17 cellular contexts compared by ENCODE assay signal in the genomic region with DNA sequence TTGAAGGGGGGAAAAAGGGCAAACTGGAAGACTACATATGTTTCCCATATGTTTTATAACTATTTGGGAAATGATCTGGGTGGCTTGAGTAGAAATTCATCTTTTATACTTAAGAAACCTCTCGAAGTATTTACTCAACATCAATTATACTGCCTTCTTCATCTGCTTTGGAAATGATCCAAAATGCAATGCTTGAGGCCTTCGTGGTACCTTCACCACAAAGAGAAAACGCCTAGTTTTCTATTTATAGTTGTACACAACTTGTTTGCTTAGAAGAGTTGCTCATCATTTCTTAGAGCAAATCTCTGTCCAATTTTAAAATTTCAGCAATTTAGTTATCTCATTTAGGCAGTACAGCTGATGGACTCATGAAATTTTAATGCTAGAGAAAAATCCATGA. TPM values are rescaled to one million over a fixed set of nuclear protein-coding genes. Genes with fewer than 3 reads are reported as not detected.
DNase-seq lines count a peak whose midpoint lies in the region; ATAC-seq and TF ChIP-seq lines count a peak whose summit lies in the region.
"Had no signal": no experiment of that assay in that cellular context is flagged by ENCODE, and none has a peak within 500 bp of the region (broad histone marks: within the 10 kb centered on the region; RNA-seq: fewer than 3 reads in every experiment).

No MANE protein-coding gene starts in this region.

- peaks cover 12% of the 10 kb centered on the region for H3K9me3 Mint-ChIP-seq in WTC11

- ATAC-seq in WTC11, result no peak
- ATAC-seq in GM19324 (IDR thresholded peaks at IDR 0.05; ENCODE audit: low FRiP score, unreplicated experiment), result no peak
- ATAC-seq: CD8-positive, alpha-beta T cell; HCT116; K562 had no signal

- DNase-seq in AG10803 (ENCODE audit: low read depth) (peak; percentile 53), GM04504 (ENCODE audit: low read depth) (peak; percentile 11), M059J (ENCODE audit: low read depth) (peak; percentile 17), epithelial cell of esophagus (ENCODE audit: low read depth) (peak; percentile 56), DMS53 (lab: John Stamatoyannopoulos, UW) (no peak), WTC11 (ENCODE audit: low spot score) (no peak)
- no peak for DNase-seq in stimulated activated CD4-positive, alpha-beta T cell treated with anti-CD3 and anti-CD28 coated beads, Interleukin-12 subunit alpha, Interleukin-12 subunit beta, amount 100 ng/mL, for 4 hours
- DNase-seq: BE2C; CD8-positive, alpha-beta T cell; COR-L47; DMS153; GM23248 had no signal

- H3K36me3 Mint-ChIP-seq in WTC11, result peaks cover 19% of the 10 kb centered on the region

- POLR2A ChIA-PET in WTC11 (lab: Charles Lee), result no interaction called here

- no peaks in the 10 kb centered on the region for H3K4me1 Mint-ChIP-seq in WTC11

- CTCF ChIA-PET in WTC11 (lab: Charles Lee), result no interaction called here

- H3K27ac Mint-ChIP-seq in WTC11, result no peak overlapping the region
- H3K27ac Mint-ChIP-seq: CD8-positive, alpha-beta T cell had no signal

- H3K4me3 Mint-ChIP-seq in WTC11, result no peak overlapping the region
- H3K4me3 Mint-ChIP-seq: CD8-positive, alpha-beta T cell had no signal

- TF ChIP-seq CTCF in AG10803 (conservative IDR thresholded peaks at IDR 0.05; ENCODE audit: low read length) (no peak), epithelial cell of esophagus (IDR thresholded peaks at IDR 0.05; ENCODE audit: insufficient read depth, low read depth, low read length, missing control alignments) (no peak), WTC11 (IDR thresholded peaks at IDR 0.05) (no peak)

- no peak overlapping the region for H3K4me3 ChIP-seq in AG10803 (ENCODE audit: low read length)
- H3K4me3 ChIP-seq in epithelial cell of esophagus (ENCODE audit: low read length), result no peak overlapping the region
- H3K4me3 ChIP-seq: GM23248, K562 had no signal

- no peaks in the 10 kb centered on the region for H3K27me3 Mint-ChIP-seq in WTC11 (ENCODE audit: low read depth)

TF ChIP-seq in WTC11, 78 proteins besides CTCF, POLR2A, EP300 and RAD21:
- TF ChIP-seq, protein P1, sequence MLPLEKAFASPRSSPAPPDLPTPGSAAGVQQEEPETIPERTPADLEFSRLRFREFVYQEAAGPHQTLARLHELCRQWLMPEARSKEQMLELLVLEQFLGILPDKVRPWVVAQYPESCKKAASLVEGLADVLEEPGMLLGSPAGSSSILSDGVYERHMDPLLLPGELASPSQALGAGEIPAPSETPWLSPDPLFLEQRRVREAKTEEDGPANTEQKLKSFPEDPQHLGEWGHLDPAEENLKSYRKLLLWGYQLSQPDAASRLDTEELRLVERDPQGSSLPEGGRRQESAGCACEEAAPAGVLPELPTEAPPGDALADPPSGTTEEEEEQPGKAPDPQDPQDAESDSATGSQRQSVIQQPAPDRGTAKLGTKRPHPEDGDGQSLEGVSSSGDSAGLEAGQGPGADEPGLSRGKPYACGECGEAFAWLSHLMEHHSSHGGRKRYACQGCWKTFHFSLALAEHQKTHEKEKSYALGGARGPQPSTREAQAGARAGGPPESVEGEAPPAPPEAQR (CRISPR knock-in tag; IDR thresholded peaks at IDR 0.05), result no peak
- TF ChIP-seq MXD4 (CRISPR knock-in tag; IDR thresholded peaks at IDR 0.05; ENCODE audit: borderline replicate concordance) (no peak), FOXP1 (CRISPR knock-in tag; IDR thresholded peaks at IDR 0.05; ENCODE audit: borderline replicate concordance) (no peak), USF1 (CRISPR knock-in tag; IDR thresholded peaks at IDR 0.05) (no peak)

RNA-seq across cellular contexts. Expression of gene ACKR4, which starts 18.8 kb away (rescaled TPM):
- total RNA-seq in M059J (2014; rRNA removed; shearing (Covaris generic)), result 0.20 and 0.44 TPM in 2 replicates
- total RNA-seq in WTC11 (2021), result not detected in 3 replicates
- total RNA-seq: Daoy, G401, K562 had no signal

RNA-seq across cellular contexts. Expression of gene ACAD11, which starts 43.7 kb away (rescaled TPM):
- 9.9 and 14.6 TPM in 2 replicates for total RNA-seq in M059J (2014; rRNA removed; shearing (Covaris generic))
- 20.3 to 28.9 TPM (median 28.8 TPM) in 3 replicates for total RNA-seq in WTC11 (2021)

RNA-seq across cellular contexts. Expression of gene UBA5, which starts 44.2 kb away (rescaled TPM):
- total RNA-seq in M059J (2014; rRNA removed; shearing (Covaris generic)), result 32.2 and 52.2 TPM in 2 replicates
- total RNA-seq in WTC11 (2021), result 31.3 to 38.6 TPM (median 31.9 TPM) in 3 replicates

Comparison
In these comparisons a context has a peak if more than half of its experiments do, and no peak if none do; other contexts are left out.
1. DNase-seq: peak in AG10803 (single experiment), GM04504 (single experiment), M059J (single experiment) and epithelial cell of esophagus (single experiment); none in DMS53 (single experiment), WTC11 (single experiment) and stimulated activated CD4-positive, alpha-beta T cell treated with anti-CD3 and anti-CD28 coated beads, Interleukin-12 subunit alpha, Interleukin-12 subunit beta, amount 100 ng/mL, for 4 hours (single experiment).